Comparison of ENCODE assay signal across 32 cellular contexts in the genomic region with DNA sequence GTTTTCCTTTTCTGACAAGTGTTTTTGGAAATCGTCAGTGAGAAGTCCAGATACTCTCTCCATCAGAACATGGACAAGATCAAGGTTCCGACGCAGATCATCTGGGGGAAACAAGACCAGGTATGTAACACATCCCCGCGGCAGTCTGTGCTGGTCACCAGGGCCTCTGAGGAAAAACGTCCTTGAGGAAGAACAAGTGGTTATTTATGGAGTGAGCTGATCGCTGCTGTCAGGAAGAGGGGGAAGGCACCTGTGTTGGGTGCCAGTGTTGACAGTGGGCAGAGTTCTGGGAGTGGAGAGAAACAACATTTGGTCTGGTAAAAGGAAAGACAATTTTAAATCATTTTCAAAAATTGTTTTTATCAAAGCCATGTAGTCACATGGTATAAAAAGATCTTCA.
"Had no signal": no experiment of that assay in that cellular context is flagged by ENCODE, and none has a peak within 500 bp of the region (broad histone marks: within the 10 kb centered on the region; RNA-seq: fewer than 3 reads in every experiment).

No MANE protein-coding gene starts in this region.

- H3K4me3 ChIP-seq: esophagus squamous epithelium, pancreas, psoas muscle, thoracic aorta, uterus had no signal

- H3K4me1 Mint-ChIP-seq: activated naive CD8-positive, alpha-beta T cell treated with anti-CD3 and anti-CD28 coated beads, Interleukin-2, amount 10 ng/mL, durations not matched to agents 7 days and 5 days; immature natural killer cell; mesothelial cell of epicardium; neural crest cell had no signal

- H3K4me1 ChIP-seq: esophagus squamous epithelium, pancreas, uterus had no signal

- H3K27ac Mint-ChIP-seq: activated naive CD8-positive, alpha-beta T cell treated with anti-CD3 and anti-CD28 coated beads, Interleukin-2, amount 10 ng/mL, durations not matched to agents 7 days and 5 days; immature natural killer cell; mesothelial cell of epicardium; naive thymus-derived CD4-positive, alpha-beta T cell; T-helper 1 cell treated with Interleukin-12 subunit alpha and Interleukin-12 subunit beta and Interleukin-4 antibody, amounts not matched to agents 30 μg/mL and 1 μg/mL, for 36 hours had no signal

- H3K27me3 ChIP-seq: brain microvascular endothelial cell, esophagus squamous epithelium, pancreas, uterus had no signal

- H3K27ac ChIP-seq: brain microvascular endothelial cell, epithelial cell of prostate, esophagus squamous epithelium, pancreas, psoas muscle, thoracic aorta, uterus, VCaP had no signal

- H3K36me3 ChIP-seq: brain microvascular endothelial cell, pancreas, uterus had no signal

- H3K9me3 Mint-ChIP-seq: activated naive CD8-positive, alpha-beta T cell treated with anti-CD3 and anti-CD28 coated beads, Interleukin-2, amount 10 ng/mL, durations not matched to agents 7 days and 5 days; mesothelial cell of epicardium; naive thymus-derived CD4-positive, alpha-beta T cell; T-helper 1 cell treated with Interleukin-12 subunit alpha and Interleukin-12 subunit beta and Interleukin-4 antibody, amounts not matched to agents 30 μg/mL and 1 μg/mL, for 36 hours had no signal

- H3K4me3 Mint-ChIP-seq: activated naive CD8-positive, alpha-beta T cell treated with anti-CD3 and anti-CD28 coated beads, Interleukin-2, amount 10 ng/mL, durations not matched to agents 7 days and 5 days; immature natural killer cell; mesothelial cell of epicardium; naive thymus-derived CD4-positive, alpha-beta T cell; neural crest cell; T-helper 1 cell treated with Interleukin-12 subunit alpha and Interleukin-12 subunit beta and Interleukin-4 antibody, amounts not matched to agents 30 μg/mL and 1 μg/mL, for 36 hours had no signal

- H3K27me3 Mint-ChIP-seq: activated naive CD8-positive, alpha-beta T cell treated with anti-CD3 and anti-CD28 coated beads, Interleukin-2, amount 10 ng/mL, durations not matched to agents 7 days and 5 days; naive thymus-derived CD4-positive, alpha-beta T cell had no signal

- ATAC-seq: naive thymus-derived CD4-positive, alpha-beta T cell; pancreas had no signal

- DNase-seq: activated CD4-positive, alpha-beta T cell treated with anti-CD3 and anti-CD28 coated beads for 4 hours; activated CD4-positive, alpha-beta T cell treated with anti-CD3 and anti-CD28 coated beads, Interleukin-2, amount 50 U/mL, for 4 hours; activated CD8-positive, alpha-beta memory T cell treated with anti-CD3 and anti-CD28 coated beads for 24 hours; activated effector memory CD4-positive, alpha-beta T cell treated with Interleukin-2 at 50 U/mL for 16 hours; activated naive CD4-positive, alpha-beta T cell treated with Interleukin-2 at 50 U/mL for 16 hours; activated naive CD8-positive, alpha-beta T cell treated with anti-CD3 and anti-CD28 coated beads, Interleukin-2, amount 10 ng/mL, durations not matched to agents 7 days and 5 days; brain microvascular endothelial cell; central memory CD4-positive, alpha-beta T cell; dermis blood vessel endothelial cell; effector CD8-positive, alpha-beta T cell; esophagus squamous epithelium; foreskin melanocyte; hippocampal formation; immature natural killer cell; mammary epithelial cell; naive thymus-derived CD4-positive, alpha-beta T cell; nucleus accumbens; pancreas; psoas muscle; stimulated activated CD4-positive, alpha-beta T cell treated with anti-CD3 and anti-CD28 coated beads, Interleukin-15, amount 100 ng/mL, for 24 hours; stimulated activated CD4-positive, alpha-beta T cell treated with anti-CD3 and anti-CD28 coated beads, Interleukin-2, amount 100 ng/mL, for 24 hours; stimulated activated naive CD4-positive, alpha-beta T cell; SW 1271; T-helper 9 cell; trophoblast cell; uterus had no signal

- H3K9me3 ChIP-seq: esophagus squamous epithelium, pancreas, psoas muscle, thoracic aorta, uterus had no signal
